10 cellular contexts compared by ENCODE assay signal in the genomic region with DNA sequence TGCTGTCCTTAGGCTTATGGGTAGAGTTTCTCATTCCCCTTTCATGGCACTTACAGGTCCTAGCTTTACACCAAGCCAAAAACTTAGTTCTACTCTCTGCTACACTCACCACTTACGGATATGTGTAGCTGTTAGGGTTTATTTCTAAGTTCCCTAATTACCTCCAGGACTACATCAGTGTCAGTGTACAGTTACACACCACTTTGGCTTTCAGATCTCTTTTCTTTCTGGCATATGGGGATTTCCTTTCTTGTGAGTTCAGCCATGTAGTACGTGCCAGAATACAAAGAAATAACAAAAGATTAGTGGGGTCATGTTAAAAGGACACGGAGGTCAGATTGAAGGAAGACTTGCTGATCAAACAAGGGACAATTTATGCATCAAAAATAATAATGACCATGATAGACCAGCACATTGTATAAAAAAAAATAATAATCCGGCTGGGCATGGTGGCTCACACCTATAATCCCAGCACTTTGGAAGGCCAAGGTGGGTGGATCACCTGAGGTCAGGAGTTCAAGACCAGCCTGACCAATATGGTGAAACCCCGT. TPM values are rescaled to one million over a fixed set of nuclear protein-coding genes. Genes with fewer than 3 reads are reported as not detected.
DNase-seq lines count a peak whose midpoint lies in the region; ATAC-seq and TF ChIP-seq lines count a peak whose summit lies in the region.
"Had no signal": no experiment of that assay in that cellular context is flagged by ENCODE, and none has a peak within 500 bp of the region (broad histone marks: within the 10 kb centered on the region; RNA-seq: fewer than 3 reads in every experiment).

No MANE protein-coding gene starts in this region.

- no peak for TF ChIP-seq CTCF in spleen (IDR thresholded peaks at IDR 0.05 in 8 of 11, conservative IDR thresholded peaks at IDR 0.05 in 3 of 11)

- no peaks in the 10 kb centered on the region for H3K27me3 ChIP-seq in spleen (replicated peaks in 1 of 7)

- H3K4me1 Mint-ChIP-seq in activated CD4-positive, alpha-beta T cell treated with anti-CD3 and anti-CD28 coated beads for 36 hours: peaks cover 46% of the 10 kb centered on the region

- H3K36me3 Mint-ChIP-seq in activated CD4-positive, alpha-beta T cell treated with anti-CD3 and anti-CD28 coated beads for 36 hours (ENCODE audit: low read depth): peaks cover 1% of the 10 kb centered on the region

- no peak for DNase-seq in activated CD4-positive, alpha-beta T cell treated with anti-CD3 and anti-CD28 coated beads for 36 hours
- DNase-seq in activated CD4-positive, alpha-beta T cell treated with anti-CD3 and anti-CD28 coated beads for 1 hour: no peak
- DNase-seq in NCI-H69 (lab: John Stamatoyannopoulos, UW): peak; percentile 13
- DNase-seq in spleen: no peak
- no peak for DNase-seq in GM19240 (ENCODE audit: insufficient read length, low spot score)
- DNase-seq: activated effector memory CD4-positive, alpha-beta T cell treated with Interleukin-2 at 50 U/mL for 16 hours; NCI-H2029 treated with DMSO at 0.1 percent for 48 hours had no signal

- no peaks in the 10 kb centered on the region for H3K9me3 Mint-ChIP-seq in activated CD4-positive, alpha-beta T cell treated with anti-CD3 and anti-CD28 coated beads for 36 hours (ENCODE audit: low read depth)

- H3K9me3 ChIP-seq in spleen: no peaks in the 10 kb centered on the region

- peak overlapping the region in 4 of 8 donors; percentile 13 to 61 (median 24) for H3K4me3 ChIP-seq in spleen

- intact Hi-C loops in activated CD4-positive, alpha-beta T cell treated with anti-CD3 and anti-CD28 coated beads for 36 hours (cut with DNase I, micrococcal nuclease): loop anchor here in 1 of 2 experiments (1.0 kb wide), 1 partner anchor 8 kb away; no protein-coding TSS in a partner anchor
- intact Hi-C loops in spleen (cut with DNase I; ENCODE audit: low total_unique reads): no loop called here

- H3K36me3 ChIP-seq in spleen: no peaks in the 10 kb centered on the region

- no peaks in the 10 kb centered on the region for H3K27me3 Mint-ChIP-seq in activated CD4-positive, alpha-beta T cell treated with anti-CD3 and anti-CD28 coated beads for 36 hours

- ATAC-seq in activated CD4-positive, alpha-beta T cell treated with anti-CD3 and anti-CD28 coated beads for 36 hours: no peak
- ATAC-seq in HG02642 (IDR thresholded peaks at IDR 0.05; ENCODE audit: poor library complexity, unreplicated experiment): peak; percentile 40
- no peak for ATAC-seq in HG02973 (IDR thresholded peaks at IDR 0.05; ENCODE audit: unreplicated experiment)
- no peak for ATAC-seq in HG03196 (IDR thresholded peaks at IDR 0.05; ENCODE audit: unreplicated experiment)

- TF ChIP-seq POLR2A in spleen (IDR thresholded peaks at IDR 0.05): peak in 1 of 3 donors; percentile 33

- H3K27ac ChIP-seq in spleen: peak overlapping the region; percentile 49 to 88 (median 78)

- H3K4me3 Mint-ChIP-seq in activated CD4-positive, alpha-beta T cell treated with anti-CD3 and anti-CD28 coated beads for 36 hours: no peak overlapping the region

- H3K4me1 ChIP-seq in spleen: peaks cover 3 to 82% (median 42%) of the 10 kb centered on the region in 6 donors

- POLR2A ChIA-PET in activated CD4-positive, alpha-beta T cell treated with anti-CD3 and anti-CD28 coated beads for 36 hours (lab: Charles Lee): interaction anchor here (0.6 kb wide), 1 partner anchor 64 kb away, joined by 7 read pairs; no protein-coding TSS in a partner anchor

- CTCF ChIA-PET in activated CD4-positive, alpha-beta T cell treated with anti-CD3 and anti-CD28 coated beads for 36 hours (lab: Charles Lee): interaction anchor here (1.0 kb wide), 1 partner anchor 35 kb away, joined by 3 read pairs; no protein-coding TSS in a partner anchor

- H3K27ac Mint-ChIP-seq in activated CD4-positive, alpha-beta T cell treated with anti-CD3 and anti-CD28 coated beads for 36 hours: peak overlapping the region; percentile 63

- WGBS in spleen, 5 donors: 61 to 70% (median 62%) methylated on average over 5 of the region's 5 CpGs

RNA-seq across cellular contexts. Expression of gene LYRM7, which starts 41.8 kb away (rescaled TPM):
- 10 to 100 TPM; 16.0 to 20.7 TPM for total RNA-seq in activated CD4-positive, alpha-beta T cell treated with anti-CD3 and anti-CD28 coated beads for 36 hours
- 10 to 100 TPM in 3 of 7 donors, 1 to 10 TPM in 4; 7.1 to 13.3 (median 9.4) TPM for total RNA-seq in spleen
- 1 to 10 TPM; 3.2 to 5.5 (median 3.7) TPM for polyA plus RNA-seq in spleen

RNA-seq across cellular contexts. Expression of gene HINT1, which starts 47.5 kb away (rescaled TPM):
- total RNA-seq in activated CD4-positive, alpha-beta T cell treated with anti-CD3 and anti-CD28 coated beads for 36 hours: 100 to 1,000 TPM; 298 to 312 TPM
- total RNA-seq in spleen: 100 to 1,000 TPM; 130 to 185 (median 155) TPM
- polyA plus RNA-seq in spleen: 100 to 1,000 TPM; 298 to 424 (median 364) TPM

RNA-seq across cellular contexts. Expression of gene CDC42SE2, which starts 51.3 kb away (rescaled TPM):
- 10 to 100 TPM; 68.3 to 99.6 TPM for total RNA-seq in activated CD4-positive, alpha-beta T cell treated with anti-CD3 and anti-CD28 coated beads for 36 hours
- total RNA-seq in spleen: 100 to 1,000 TPM in 5 of 7 donors, 10 to 100 TPM in 2; 85.3 to 128 (median 113) TPM
- polyA plus RNA-seq in spleen: 10 to 100 TPM; 49.6 to 64.6 (median 56.7) TPM
